Comparison of ENCODE assay signal across 1 cellular context in genomic region chr16:21553481-21554296, GRCh38.
TF ChIP-seq lines count a peak whose summit lies in the region.

No MANE protein-coding gene starts in this region.

TF ChIP-seq in HepG2, 621 proteins besides CTCF, POLR2A, EP300 and RAD21 (continued from another document):
- 0 out of 2 replicates have a peak, but pooled peaks have one; percentile 8 for TF ChIP-seq ZNF574 (CRISPR knock-in tag; IDR thresholded peaks at IDR 0.05)
- TF ChIP-seq TEAD3 (CRISPR knock-in tag; optimal IDR thresholded peaks at IDR 0.05; ENCODE audit: borderline replicate concordance), result peak; percentile 16
- TF ChIP-seq CBX5 (CRISPR knock-in tag; IDR thresholded peaks at IDR 0.05; ENCODE audit: borderline replicate concordance), result peak; percentile 25; the same call in 1 of the 2 replicates
- peak; percentile 19; the same call in 1 of the 2 replicates for TF ChIP-seq THAP7 (CRISPR knock-in tag; IDR thresholded peaks at IDR 0.05)
- 0 out of 2 replicates have a peak, but pooled peaks have one; percentile 16 for TF ChIP-seq ZNF572 (CRISPR knock-in tag; IDR thresholded peaks at IDR 0.05)
- 0 out of 2 replicates have a peak, but pooled peaks have one; percentile 62 for TF ChIP-seq CAMTA2 (CRISPR knock-in tag; IDR thresholded peaks at IDR 0.05; ENCODE audit: borderline replicate concordance)
- TF ChIP-seq ZMYM3 (CRISPR knock-in tag; IDR thresholded peaks at IDR 0.05), result peak; percentile 91
- TF ChIP-seq ZFP82 (CRISPR knock-in tag; IDR thresholded peaks at IDR 0.05; ENCODE audit: borderline replicate concordance), result peak; percentile 62; the same call in 1 of the 2 replicates
- TF ChIP-seq HDAC1 (CRISPR knock-in tag; IDR thresholded peaks at IDR 0.05), result peak; percentile 33; the same call in 1 of the 2 replicates
- TF ChIP-seq U2AF2 (IDR thresholded peaks at IDR 0.05; ENCODE audit: low read depth, low read length), result 0 out of 2 replicates have a peak, but pooled peaks have one; percentile 62
- TF ChIP-seq HNRNPLL (IDR thresholded peaks at IDR 0.05; ENCODE audit: low read depth, low read length, poor library complexity, severe bottlenecking), result peak; percentile 8
- TF ChIP-seq AHDC1 (CRISPR knock-in tag; IDR thresholded peaks at IDR 0.05; ENCODE audit: borderline replicate concordance), result 0 out of 2 replicates have a peak, but pooled peaks have one; percentile 44
- 0 out of 2 replicates have a peak, but pooled peaks have one; percentile 35 for TF ChIP-seq ZNF646 (CRISPR knock-in tag; IDR thresholded peaks at IDR 0.05)
TF ChIP-seq in HepG2: peak in this region for 41; not testable (repeated sequence) for 580.
